In genomic region chr12:13277278-13277677, GRCh38 we compare ENCODE assay signal across 15 cellular contexts.
"Had no signal": no experiment of that assay in that cellular context is flagged by ENCODE, and none has a peak within 500 bp of the region (broad histone marks: within the 10 kb centered on the region; RNA-seq: fewer than 3 reads in every experiment).

No MANE protein-coding gene starts in this region.

- H3K36me3 ChIP-seq: colonic mucosa, neutrophil, right atrium auricular region, tibial artery, WERI-Rb-1 had no signal

- H3K27me3 ChIP-seq: colonic mucosa, right atrium auricular region had no signal

- H3K9me3 ChIP-seq: colonic mucosa, neutrophil, right atrium auricular region, tibial artery had no signal

- DNase-seq: activated CD4-positive, alpha-beta T cell treated with anti-CD3 and anti-CD28 coated beads for 36 hours; activated CD8-positive, alpha-beta memory T cell treated with anti-CD3 and anti-CD28 coated beads, Interleukin-2, amount 50 U/mL, for 4 hours; activated CD8-positive, alpha-beta T cell treated with anti-CD3 and anti-CD28 coated beads for 36 hours; activated naive CD4-positive, alpha-beta T cell; activated T-cell treated with anti-CD3 and anti-CD28 coated beads, Interleukin-2, amount 50 U/mL, for 72 hours; colonic mucosa; effector CD4-positive, alpha-beta T cell; hippocampal formation; stimulated activated CD4-positive, alpha-beta T cell treated with anti-CD3 and anti-CD28 coated beads, Interleukin-4, amount 100 ng/mL, for 4 hours; tibial artery; WERI-Rb-1 had no signal

- H3K4me1 ChIP-seq: colonic mucosa had no signal

- H3K27ac ChIP-seq: colonic mucosa, epithelial cell of prostate, neutrophil, right atrium auricular region, skin epidermis, tibial artery, WERI-Rb-1 had no signal

- ATAC-seq: activated CD4-positive, alpha-beta T cell treated with anti-CD3 and anti-CD28 coated beads for 36 hours; activated CD8-positive, alpha-beta T cell treated with anti-CD3 and anti-CD28 coated beads for 36 hours had no signal

- H3K4me3 ChIP-seq: colonic mucosa, right atrium auricular region, skin epidermis, tibial artery had no signal
